ENCODE assay signal across 19 cellular contexts in the genomic region with DNA sequence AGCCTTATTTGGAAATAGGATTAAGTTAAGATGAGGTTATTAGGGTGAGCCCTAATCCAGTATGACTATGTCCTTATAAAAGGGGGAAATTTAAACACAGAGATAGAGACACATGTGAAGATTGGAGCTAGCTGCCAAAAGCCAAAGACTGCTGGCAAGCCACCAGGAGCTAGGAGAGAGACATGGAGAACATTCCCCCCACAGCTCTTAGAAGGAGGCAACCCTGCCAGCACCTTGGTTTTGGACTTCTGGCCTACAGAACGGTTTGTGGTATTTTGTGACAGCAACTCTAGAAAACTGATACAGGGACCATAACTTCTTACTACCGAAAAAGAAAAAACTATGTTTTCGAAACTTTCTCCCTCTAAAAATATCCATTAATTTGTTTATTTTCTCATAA.
"Had no signal": no experiment of that assay in that cellular context is flagged by ENCODE, and none has a peak within 500 bp of the region (broad histone marks: within the 10 kb centered on the region; RNA-seq: fewer than 3 reads in every experiment).

No MANE protein-coding gene starts in this region.

- ATAC-seq: left ventricle myocardium superior; lower lobe of right lung; natural killer cell; psoas muscle; right cardiac atrium; stimulated activated memory B cell treated with anti-CD40 and anti-IgM and Interleukin-4, amounts not matched to agents 10 μg/mL and 1 μg/mL and 100 μg/mL, for 72 hours had no signal

- DNase-seq: dermis blood vessel endothelial cell; effector memory CD4-positive, alpha-beta T cell; esophagus squamous epithelium; hypothalamus; immature natural killer cell; islet precursor cell; left ventricle myocardium superior; lower lobe of right lung; natural killer cell; occipital lobe; ovary; posterior cingulate gyrus; psoas muscle; spleen; stimulated activated CD4-positive, alpha-beta T cell treated with anti-CD3 and anti-CD28 coated beads, Interleukin-4, amount 100 ng/mL, for 4 hours; upper lobe of left lung; uterus had no signal
